In the genomic region with DNA sequence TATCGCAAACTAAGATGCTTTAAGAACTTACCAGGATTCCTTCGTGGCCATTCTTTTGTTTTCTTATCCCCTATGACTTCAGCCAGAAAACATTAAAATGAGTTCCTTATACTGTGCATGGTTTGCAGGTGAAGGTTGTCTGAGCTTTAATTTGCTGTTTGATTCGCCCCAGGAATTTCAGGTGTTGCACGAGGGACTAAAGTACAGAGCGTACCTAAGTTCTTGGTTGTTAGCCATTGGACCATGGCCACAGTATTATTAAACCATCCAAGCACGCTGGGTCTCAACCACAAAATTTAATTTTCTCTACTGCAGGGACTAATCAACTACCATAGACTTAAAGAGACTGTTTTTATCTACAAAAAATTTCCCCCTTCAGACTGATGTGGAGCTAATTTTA, we compare ENCODE assay signal across 19 cellular contexts.
A peak's percentile ranks its signal among the peaks of the same experiment; 100 is the strongest.
DNase-seq lines count a peak whose midpoint lies in the region; ATAC-seq and TF ChIP-seq lines count a peak whose summit lies in the region.
"Had no signal": no experiment of that assay in that cellular context is flagged by ENCODE, and none has a peak within 500 bp of the region (broad histone marks: within the 10 kb centered on the region; RNA-seq: fewer than 3 reads in every experiment).

No MANE protein-coding gene starts in this region.

- H3K27me3 ChIP-seq in breast epithelium (no peaks in the 10 kb centered on the region), thyroid gland (no peaks in the 10 kb centered on the region), ovary (no peaks in the 10 kb centered on the region)
- H3K27me3 ChIP-seq: BLaER1, SJCRH30 had no signal

- H3K36me3 ChIP-seq in breast epithelium, result no peaks in the 10 kb centered on the region
- H3K36me3 ChIP-seq in thyroid gland, result no peaks in the 10 kb centered on the region
- H3K36me3 ChIP-seq in ovary, result no peaks in the 10 kb centered on the region
- H3K36me3 ChIP-seq: BLaER1, HAP-1, SJCRH30 had no signal

- TF ChIP-seq CTCF in breast epithelium (IDR thresholded peaks at IDR 0.05) (no peak), thyroid gland (IDR thresholded peaks at IDR 0.05) (no peak), ovary (IDR thresholded peaks at IDR 0.05) (no peak)

- peaks cover 3 to 33% of the 10 kb centered on the region in 2 donors for H3K4me1 ChIP-seq in breast epithelium
- H3K4me1 ChIP-seq in thyroid gland, result peaks cover 7% of the 10 kb centered on the region in 2 donors
- peaks cover 2% of the 10 kb centered on the region for H3K4me1 ChIP-seq in ovary (ENCODE audit: insufficient read depth)
- H3K4me1 ChIP-seq: BLaER1, SJCRH30 had no signal

- no peak for TF ChIP-seq POLR2A in breast epithelium (IDR thresholded peaks at IDR 0.05)
- TF ChIP-seq POLR2A in thyroid gland (IDR thresholded peaks at IDR 0.05), result no peak
- TF ChIP-seq POLR2A in ovary (IDR thresholded peaks at IDR 0.05), result no peak

- no peak for ATAC-seq in GM21515 (IDR thresholded peaks at IDR 0.05; ENCODE audit: unreplicated experiment)
- ATAC-seq: GM23338, K562, Right ventricle myocardium inferior had no signal

- no peak for TF ChIP-seq EP300 in ovary (IDR thresholded peaks at IDR 0.05)

- WGBS in thyroid gland, 2 donors, result 50% methylated on average over 6 of the region's 6 CpGs
- 82 to 88% (median 87%) methylated on average over 6 of the region's 6 CpGs for WGBS in ovary, 3 donors

- H3K4me3 ChIP-seq in breast epithelium (peak overlapping the region in 2 of 3 donors; percentile 34 to 39), thyroid gland (replicated peaks in 1 of 3) (no peak overlapping the region), ovary (no peak overlapping the region)
- H3K4me3 ChIP-seq: BLaER1, GM23338, HAP-1, K562, PC-9, SJCRH30 had no signal

- intact Hi-C loops in breast epithelium (cut with DNase I; ENCODE audit: low total_unique reads), result no loop called here
- intact Hi-C loops in thyroid gland (cut with DNase I), result no loop called here
- intact Hi-C loops in ovary (cut with DNase I), result no loop called here

- DNase-seq in DMS79 treated with DMSO at 0.1 percent for 48 hours (lab: John Stamatoyannopoulos, UW) (peak; percentile 62), breast epithelium (ENCODE audit: low spot score in 2 of 2) (peak in 1 of 2 donors; percentile 77), left kidney (ENCODE audit: low read depth, low spot score) (peak; percentile 33), thyroid gland (peak; percentile 30 to 61), ecto neural progenitor cell (ENCODE audit: low spot score) (no peak), ovary (no peak)
- DNase-seq: CD4-positive, alpha-beta T cell; HFFc6; MM.1S; NCI-H2029; NCI-H526 treated with DMSO at 0.1 percent for 48 hours; PC-9; SJCRH30 had no signal

- H3K27ac ChIP-seq in breast epithelium (peak overlapping the region; percentile 71 to 85), thyroid gland (peak overlapping the region in 2 of 3 donors; percentile 8 to 29), ovary (no peak overlapping the region)
- H3K27ac ChIP-seq: BLaER1, PC-9, SJCRH30 had no signal

- no peaks in the 10 kb centered on the region for H3K9me3 ChIP-seq in breast epithelium
- H3K9me3 ChIP-seq in thyroid gland, result no peaks in the 10 kb centered on the region
- H3K9me3 ChIP-seq in ovary, result no peaks in the 10 kb centered on the region
- H3K9me3 ChIP-seq: BLaER1, HAP-1, SJCRH30 had no signal

Comparison
In these comparisons a context has a peak if more than half of its experiments do, and no peak if none do; other contexts are left out.
1. DNase-seq: peak in DMS79 treated with DMSO at 0.1 percent for 48 hours (single experiment), left kidney (single experiment) and thyroid gland (2 of 2); none in ecto neural progenitor cell (single experiment) and ovary (0 of 5).
2. H3K27ac ChIP-seq: peak in breast epithelium (2 of 2) and thyroid gland (2 of 3); none in ovary (0 of 2).
3. H3K4me3 ChIP-seq: peak in breast epithelium (2 of 3); none in thyroid gland (0 of 3) and ovary (single experiment).